Comparison of ENCODE assay signal across 8 cellular contexts in genomic region chrX:8748855-8749254, GRCh38.
DNase-seq lines count a peak whose midpoint lies in the region; ATAC-seq lines count a peak whose summit lies in the region.

No MANE protein-coding gene starts in this region.

- DNase-seq in NCI-H2081 (lab: John Stamatoyannopoulos, UW) = peak; percentile 48 to 52
- no peak for DNase-seq in NCI-H2081 treated with DMSO at 0.1 percent for 48 hours (lab: John Stamatoyannopoulos, UW)
- peak; percentile 1 for DNase-seq in T1000 (lab: John Stamatoyannopoulos, UW)
- peak; percentile 66 for DNase-seq in iPS-NIHi7 (ENCODE audit: extremely low spot score)
- no peak for DNase-seq in NCI-H187 (lab: John Stamatoyannopoulos, UW)
- no peak for DNase-seq in activated CD4-positive, alpha-beta T cell treated with anti-CD3 and anti-CD28 coated beads for 4 hours
- DNase-seq in activated CD4-positive, alpha-beta T cell treated with anti-CD3 and anti-CD28 coated beads, Interleukin-2, amount 50 U/mL, for 4 hours = no peak

- peak; percentile 82 for ATAC-seq in HG02885 (IDR thresholded peaks at IDR 0.05; ENCODE audit: poor library complexity, unreplicated experiment)

Comparison
In these comparisons a context has a peak if more than half of its experiments do, and no peak if none do; other contexts are left out.
1. DNase-seq: peak in NCI-H2081 (2 of 2), T1000 (single experiment) and iPS-NIHi7 (single experiment); none in NCI-H2081 treated with DMSO at 0.1 percent for 48 hours (single experiment), NCI-H187 (0 of 2), activated CD4-positive, alpha-beta T cell treated with anti-CD3 and anti-CD28 coated beads for 4 hours (0 of 2) and activated CD4-positive, alpha-beta T cell treated with anti-CD3 and anti-CD28 coated beads, Interleukin-2, amount 50 U/mL, for 4 hours (0 of 2).